ENCODE assay signal across 15 cellular contexts in the genomic region with DNA sequence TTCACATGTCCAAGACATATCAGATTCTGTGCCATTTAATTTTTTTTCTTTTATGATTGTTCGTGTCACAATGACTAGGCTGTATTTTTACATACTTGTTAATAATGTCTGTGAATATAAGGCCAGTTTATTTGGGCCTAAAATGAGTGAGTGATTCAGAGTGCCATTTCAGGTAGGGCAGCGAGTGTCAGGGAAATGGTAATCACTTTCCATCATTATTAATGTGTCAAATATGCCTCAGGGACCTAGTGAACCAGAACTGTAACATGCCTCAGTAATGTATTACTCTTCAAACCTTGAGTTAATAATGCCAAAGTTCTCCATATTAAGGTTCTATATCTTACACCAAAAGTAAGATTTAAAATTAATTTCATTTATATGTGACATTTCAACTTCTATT.
"Had no signal": no experiment of that assay in that cellular context is flagged by ENCODE, and none has a peak within 500 bp of the region (broad histone marks: within the 10 kb centered on the region; RNA-seq: fewer than 3 reads in every experiment).

No MANE protein-coding gene starts in this region.

- H3K4me3 ChIP-seq: K562 had no signal

- DNase-seq: Kasumi-1, MM.1S, NCI-H1092 treated with DMSO at 0.1 percent for 48 hours, NCI-H1436, NCI-H187, NCI-H2029, NCI-H2081 treated with DMSO at 0.1 percent for 48 hours, NCI-H2227 treated with DMSO at 0.1 percent for 48 hours, NCI-H524, NCI-H526 treated with DMSO at 0.1 percent for 48 hours, NCI-H774, SHP77, SK-N-SH, SW 1271 had no signal
